Comparison of ENCODE assay signal across 2 cellular contexts in the genomic region with DNA sequence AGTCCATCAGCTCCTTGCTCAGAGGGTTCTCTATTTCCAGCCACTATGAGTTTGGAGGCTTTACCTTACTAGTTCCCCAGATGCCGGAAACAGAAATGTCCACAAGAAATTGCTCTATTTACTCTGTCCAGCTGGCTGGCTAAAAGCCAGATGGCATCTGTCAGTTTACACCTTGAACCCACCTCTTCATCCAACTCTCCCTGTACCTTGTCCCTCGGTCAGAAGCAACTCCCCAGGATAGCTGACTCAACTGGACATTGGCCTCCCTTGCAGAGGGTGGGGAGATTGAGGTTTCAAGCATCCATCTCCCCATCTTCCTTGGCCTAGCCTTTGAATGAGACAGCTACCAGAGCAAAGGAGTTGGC.
TF ChIP-seq lines count a peak whose summit lies in the region.

No MANE protein-coding gene starts in this region.

TF ChIP-seq in SK-N-SH, 30 proteins besides CTCF, POLR2A, EP300 and RAD21 (continued from another document):
- TF ChIP-seq, protein P1, sequence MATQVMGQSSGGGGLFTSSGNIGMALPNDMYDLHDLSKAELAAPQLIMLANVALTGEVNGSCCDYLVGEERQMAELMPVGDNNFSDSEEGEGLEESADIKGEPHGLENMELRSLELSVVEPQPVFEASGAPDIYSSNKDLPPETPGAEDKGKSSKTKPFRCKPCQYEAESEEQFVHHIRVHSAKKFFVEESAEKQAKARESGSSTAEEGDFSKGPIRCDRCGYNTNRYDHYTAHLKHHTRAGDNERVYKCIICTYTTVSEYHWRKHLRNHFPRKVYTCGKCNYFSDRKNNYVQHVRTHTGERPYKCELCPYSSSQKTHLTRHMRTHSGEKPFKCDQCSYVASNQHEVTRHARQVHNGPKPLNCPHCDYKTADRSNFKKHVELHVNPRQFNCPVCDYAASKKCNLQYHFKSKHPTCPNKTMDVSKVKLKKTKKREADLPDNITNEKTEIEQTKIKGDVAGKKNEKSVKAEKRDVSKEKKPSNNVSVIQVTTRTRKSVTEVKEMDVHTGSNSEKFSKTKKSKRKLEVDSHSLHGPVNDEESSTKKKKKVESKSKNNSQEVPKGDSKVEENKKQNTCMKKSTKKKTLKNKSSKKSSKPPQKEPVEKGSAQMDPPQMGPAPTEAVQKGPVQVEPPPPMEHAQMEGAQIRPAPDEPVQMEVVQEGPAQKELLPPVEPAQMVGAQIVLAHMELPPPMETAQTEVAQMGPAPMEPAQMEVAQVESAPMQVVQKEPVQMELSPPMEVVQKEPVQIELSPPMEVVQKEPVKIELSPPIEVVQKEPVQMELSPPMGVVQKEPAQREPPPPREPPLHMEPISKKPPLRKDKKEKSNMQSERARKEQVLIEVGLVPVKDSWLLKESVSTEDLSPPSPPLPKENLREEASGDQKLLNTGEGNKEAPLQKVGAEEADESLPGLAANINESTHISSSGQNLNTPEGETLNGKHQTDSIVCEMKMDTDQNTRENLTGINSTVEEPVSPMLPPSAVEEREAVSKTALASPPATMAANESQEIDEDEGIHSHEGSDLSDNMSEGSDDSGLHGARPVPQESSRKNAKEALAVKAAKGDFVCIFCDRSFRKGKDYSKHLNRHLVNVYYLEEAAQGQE (IDR thresholded peaks at IDR 0.05; ENCODE audit: low read depth, low read length), result no peak
- TF ChIP-seq FOSL2 (IDR thresholded peaks at IDR 0.05; ENCODE audit: borderline replicate concordance, low read depth), result no peak
- no peak for TF ChIP-seq FOXJ3 (CRISPR knock-in tag; IDR thresholded peaks at IDR 0.05)
- TF ChIP-seq CHD2 (IDR thresholded peaks at IDR 0.05; ENCODE audit: low read length, partially characterized antibody), result no peak
- no peak for TF ChIP-seq ELF1 (IDR thresholded peaks at IDR 0.05)
- TF ChIP-seq MXI1 (IDR thresholded peaks at IDR 0.05; ENCODE audit: low read depth, low read length), result no peak
- no peak for TF ChIP-seq YY1 (IDR thresholded peaks at IDR 0.05; ENCODE audit: low read depth)
- TF ChIP-seq FOXM1 (IDR thresholded peaks at IDR 0.05; ENCODE audit: low read depth), result no peak
- no peak for TF ChIP-seq NFIC (IDR thresholded peaks at IDR 0.05; ENCODE audit: borderline replicate concordance)
- TF ChIP-seq NRF1 (IDR thresholded peaks at IDR 0.05; ENCODE audit: low read depth, low read length), result no peak
- TF ChIP-seq, protein P2, sequence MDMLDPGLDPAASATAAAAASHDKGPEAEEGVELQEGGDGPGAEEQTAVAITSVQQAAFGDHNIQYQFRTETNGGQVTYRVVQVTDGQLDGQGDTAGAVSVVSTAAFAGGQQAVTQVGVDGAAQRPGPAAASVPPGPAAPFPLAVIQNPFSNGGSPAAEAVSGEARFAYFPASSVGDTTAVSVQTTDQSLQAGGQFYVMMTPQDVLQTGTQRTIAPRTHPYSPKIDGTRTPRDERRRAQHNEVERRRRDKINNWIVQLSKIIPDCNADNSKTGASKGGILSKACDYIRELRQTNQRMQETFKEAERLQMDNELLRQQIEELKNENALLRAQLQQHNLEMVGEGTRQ (IDR thresholded peaks at IDR 0.05; ENCODE audit: borderline replicate concordance, low read depth, low read length), result no peak
- TF ChIP-seq, protein P3, sequence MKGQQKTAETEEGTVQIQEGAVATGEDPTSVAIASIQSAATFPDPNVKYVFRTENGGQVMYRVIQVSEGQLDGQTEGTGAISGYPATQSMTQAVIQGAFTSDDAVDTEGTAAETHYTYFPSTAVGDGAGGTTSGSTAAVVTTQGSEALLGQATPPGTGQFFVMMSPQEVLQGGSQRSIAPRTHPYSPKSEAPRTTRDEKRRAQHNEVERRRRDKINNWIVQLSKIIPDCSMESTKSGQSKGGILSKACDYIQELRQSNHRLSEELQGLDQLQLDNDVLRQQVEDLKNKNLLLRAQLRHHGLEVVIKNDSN (IDR thresholded peaks at IDR 0.05; ENCODE audit: borderline replicate concordance, low read depth), result no peak
- TF ChIP-seq RCOR1 (IDR thresholded peaks at IDR 0.05; ENCODE audit: low read length), result no peak
- no peak for TF ChIP-seq EZH2phosphoT487 (IDR thresholded peaks at IDR 0.05; ENCODE audit: borderline replicate concordance, low read depth)
- TF ChIP-seq SIN3A (IDR thresholded peaks at IDR 0.05; ENCODE audit: borderline replicate concordance, low read depth, low read length), result no peak
- TF ChIP-seq, protein P4, sequence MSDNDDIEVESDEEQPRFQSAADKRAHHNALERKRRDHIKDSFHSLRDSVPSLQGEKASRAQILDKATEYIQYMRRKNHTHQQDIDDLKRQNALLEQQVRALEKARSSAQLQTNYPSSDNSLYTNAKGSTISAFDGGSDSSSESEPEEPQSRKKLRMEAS (IDR thresholded peaks at IDR 0.05; ENCODE audit: low read depth), result no peak
- TF ChIP-seq, protein P5, sequence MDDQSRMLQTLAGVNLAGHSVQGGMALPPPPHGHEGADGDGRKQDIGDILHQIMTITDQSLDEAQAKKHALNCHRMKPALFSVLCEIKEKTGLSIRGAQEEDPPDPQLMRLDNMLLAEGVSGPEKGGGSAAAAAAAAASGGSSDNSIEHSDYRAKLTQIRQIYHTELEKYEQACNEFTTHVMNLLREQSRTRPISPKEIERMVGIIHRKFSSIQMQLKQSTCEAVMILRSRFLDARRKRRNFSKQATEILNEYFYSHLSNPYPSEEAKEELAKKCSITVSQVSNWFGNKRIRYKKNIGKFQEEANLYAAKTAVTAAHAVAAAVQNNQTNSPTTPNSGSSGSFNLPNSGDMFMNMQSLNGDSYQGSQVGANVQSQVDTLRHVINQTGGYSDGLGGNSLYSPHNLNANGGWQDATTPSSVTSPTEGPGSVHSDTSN (IDR thresholded peaks at IDR 0.05), result no peak

TF ChIP-seq in SK-N-SH treated with all-trans-retinoic acid at 6 μM for 48 hours, 23 proteins besides CTCF, POLR2A, EP300 and RAD21 (continued from another document):
- TF ChIP-seq, protein P6, sequence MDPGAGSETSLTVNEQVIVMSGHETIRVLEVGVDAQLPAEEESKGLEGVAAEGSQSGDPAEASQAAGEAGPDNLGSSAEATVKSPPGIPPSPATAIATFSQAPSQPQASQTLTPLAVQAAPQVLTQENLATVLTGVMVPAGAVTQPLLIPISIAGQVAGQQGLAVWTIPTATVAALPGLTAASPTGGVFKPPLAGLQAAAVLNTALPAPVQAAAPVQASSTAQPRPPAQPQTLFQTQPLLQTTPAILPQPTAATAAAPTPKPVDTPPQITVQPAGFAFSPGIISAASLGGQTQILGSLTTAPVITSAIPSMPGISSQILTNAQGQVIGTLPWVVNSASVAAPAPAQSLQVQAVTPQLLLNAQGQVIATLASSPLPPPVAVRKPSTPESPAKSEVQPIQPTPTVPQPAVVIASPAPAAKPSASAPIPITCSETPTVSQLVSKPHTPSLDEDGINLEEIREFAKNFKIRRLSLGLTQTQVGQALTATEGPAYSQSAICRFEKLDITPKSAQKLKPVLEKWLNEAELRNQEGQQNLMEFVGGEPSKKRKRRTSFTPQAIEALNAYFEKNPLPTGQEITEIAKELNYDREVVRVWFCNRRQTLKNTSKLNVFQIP (CRISPR knock-in tag; IDR thresholded peaks at IDR 0.05; ENCODE audit: borderline replicate concordance, low read depth), result no peak
- TF ChIP-seq TCF4 (CRISPR knock-in tag; IDR thresholded peaks at IDR 0.05; ENCODE audit: borderline replicate concordance), result no peak
- no peak for TF ChIP-seq ZNF70 (CRISPR knock-in tag; IDR thresholded peaks at IDR 0.05)
- no peak for TF ChIP-seq CSDC2 (CRISPR knock-in tag; IDR thresholded peaks at IDR 0.05)
- TF ChIP-seq ISL1 (CRISPR knock-in tag; IDR thresholded peaks at IDR 0.05), result no peak
- TF ChIP-seq ZFP3 (CRISPR knock-in tag; IDR thresholded peaks at IDR 0.05), result no peak
